ENCODE assay signal across 8 cellular contexts in genomic region chr11:123653997-123654565, GRCh38. TPM values are rescaled to one million over a fixed set of nuclear protein-coding genes. Genes with fewer than 3 reads are reported as not detected.
DNase-seq lines count a peak whose midpoint lies in the region; ATAC-seq and TF ChIP-seq lines count a peak whose summit lies in the region.

No MANE protein-coding gene starts in this region.

- H3K4me1 Mint-ChIP-seq in activated T-helper 2 cell treated with anti-CD3 and anti-CD28 coated beads, Interferon-gamma antibody, Interleukin-2, Interleukin-4, amounts not matched to agents 10 μg/mL and 5 μg/mL and 100 μg/mL, durations not matched to agents 14 hours and 24 hours and 36 hours (ENCODE audit: low read depth) = peaks cover 3% of the 10 kb centered on the region
- peaks cover 25% of the 10 kb centered on the region for H3K4me1 Mint-ChIP-seq in glutamatergic neuron (ENCODE audit: low read depth, unreplicated experiment)

- H3K27ac Mint-ChIP-seq in activated T-helper 2 cell treated with anti-CD3 and anti-CD28 coated beads, Interferon-gamma antibody, Interleukin-2, Interleukin-4, amounts not matched to agents 10 μg/mL and 5 μg/mL and 100 μg/mL, durations not matched to agents 14 hours and 24 hours and 36 hours = no peak overlapping the region
- H3K27ac Mint-ChIP-seq in glutamatergic neuron (ENCODE audit: unreplicated experiment) = peak overlapping the region; percentile 95

- peak; percentile 37 for DNase-seq in NCI-H2171 treated with DMSO at 0.1 percent for 48 hours (lab: John Stamatoyannopoulos, UW)
- no peak for DNase-seq in NCI-H2171 (lab: John Stamatoyannopoulos, UW)
- peak; percentile 68 for DNase-seq in NCI-H1092 treated with DMSO at 0.1 percent for 48 hours (lab: John Stamatoyannopoulos, UW)
- no peak for DNase-seq in activated T-helper 2 cell treated with anti-CD3 and anti-CD28 coated beads, Interferon-gamma antibody, Interleukin-2, Interleukin-4, amounts not matched to agents 10 μg/mL and 5 μg/mL and 100 μg/mL, durations not matched to agents 14 hours and 24 hours and 36 hours (ENCODE audit: low spot score)
- DNase-seq in glutamatergic neuron = peak; percentile 84
- no peak for DNase-seq in omental fat pad (ENCODE audit: low spot score)
- DNase-seq in NCI-H446 treated with DMSO at 0.1 percent for 48 hours (lab: John Stamatoyannopoulos, UW) = no peak

- peak; percentile 84 for ATAC-seq in omental fat pad (ENCODE audit: low FRiP score)
- ATAC-seq in HG03135 (IDR thresholded peaks at IDR 0.05; ENCODE audit: unreplicated experiment) = no peak

- peaks cover 45% of the 10 kb centered on the region for H3K27me3 Mint-ChIP-seq in activated T-helper 2 cell treated with anti-CD3 and anti-CD28 coated beads, Interferon-gamma antibody, Interleukin-2, Interleukin-4, amounts not matched to agents 10 μg/mL and 5 μg/mL and 100 μg/mL, durations not matched to agents 14 hours and 24 hours and 36 hours (ENCODE audit: low read depth)
- H3K27me3 Mint-ChIP-seq in glutamatergic neuron (ENCODE audit: unreplicated experiment) = peaks cover 6% of the 10 kb centered on the region

- H3K4me3 Mint-ChIP-seq in activated T-helper 2 cell treated with anti-CD3 and anti-CD28 coated beads, Interferon-gamma antibody, Interleukin-2, Interleukin-4, amounts not matched to agents 10 μg/mL and 5 μg/mL and 100 μg/mL, durations not matched to agents 14 hours and 24 hours and 36 hours (ENCODE audit: low read depth) = peak overlapping the region; percentile 23
- H3K4me3 Mint-ChIP-seq in glutamatergic neuron (ENCODE audit: unreplicated experiment) = peak overlapping the region; percentile 96

- TF ChIP-seq CTCF in glutamatergic neuron (IDR thresholded peaks at IDR 0.05; ENCODE audit: partially characterized antibody, unreplicated experiment) (no peak), omental fat pad (IDR thresholded peaks at IDR 0.05) (no peak)

- H3K36me3 Mint-ChIP-seq in activated T-helper 2 cell treated with anti-CD3 and anti-CD28 coated beads, Interferon-gamma antibody, Interleukin-2, Interleukin-4, amounts not matched to agents 10 μg/mL and 5 μg/mL and 100 μg/mL, durations not matched to agents 14 hours and 24 hours and 36 hours (ENCODE audit: low read depth) = no peaks in the 10 kb centered on the region
- H3K36me3 Mint-ChIP-seq in glutamatergic neuron (ENCODE audit: unreplicated experiment) = no peaks in the 10 kb centered on the region

- intact Hi-C loops in activated T-helper 2 cell treated with anti-CD3 and anti-CD28 coated beads, Interferon-gamma antibody, Interleukin-2, Interleukin-4, amounts not matched to agents 10 μg/mL and 5 μg/mL and 100 μg/mL, durations not matched to agents 14 hours and 24 hours and 36 hours (cut with micrococcal nuclease) = no loop called here

- H3K9me3 Mint-ChIP-seq in activated T-helper 2 cell treated with anti-CD3 and anti-CD28 coated beads, Interferon-gamma antibody, Interleukin-2, Interleukin-4, amounts not matched to agents 10 μg/mL and 5 μg/mL and 100 μg/mL, durations not matched to agents 14 hours and 24 hours and 36 hours = peaks cover 6% of the 10 kb centered on the region
- peaks cover 8% of the 10 kb centered on the region for H3K9me3 Mint-ChIP-seq in glutamatergic neuron (ENCODE audit: unreplicated experiment)

RNA-seq across cellular contexts. Expression of gene SCN3B, which starts 0.3 kb away (rescaled TPM):
- not detected in 2 replicates for total RNA-seq in activated T-helper 2 cell treated with anti-CD3 and anti-CD28 coated beads, Interferon-gamma antibody, Interleukin-2, Interleukin-4, amounts not matched to agents 10 μg/mL and 5 μg/mL and 100 μg/mL, durations not matched to agents 14 hours and 24 hours and 36 hours
- total RNA-seq in glutamatergic neuron (ENCODE audit: unreplicated experiment) (118 TPM), omental fat pad (1 to 10 TPM; 1.5 to 2.6 (median 1.8) TPM)

Comparison
In these comparisons a context has a peak if more than half of its experiments do, and no peak if none do; other contexts are left out.
1. DNase-seq: peak in NCI-H2171 treated with DMSO at 0.1 percent for 48 hours (single experiment), NCI-H1092 treated with DMSO at 0.1 percent for 48 hours (single experiment) and glutamatergic neuron (single experiment); none in NCI-H2171 (single experiment), activated T-helper 2 cell treated with anti-CD3 and anti-CD28 coated beads, Interferon-gamma antibody, Interleukin-2, Interleukin-4, amounts not matched to agents 10 μg/mL and 5 μg/mL and 100 μg/mL, durations not matched to agents 14 hours and 24 hours and 36 hours (single experiment), omental fat pad (single experiment) and NCI-H446 treated with DMSO at 0.1 percent for 48 hours (single experiment).
2. RNA of gene SCN3B, which starts 0.3 kb away (total RNA-seq): 118 TPM in glutamatergic neuron (single experiment); 1.5 to 2.6 TPM in omental fat pad and not detected in activated T-helper 2 cell treated with anti-CD3 and anti-CD28 coated beads, Interferon-gamma antibody, Interleukin-2, Interleukin-4, amounts not matched to agents 10 μg/mL and 5 μg/mL and 100 μg/mL, durations not matched to agents 14 hours and 24 hours and 36 hours; every median in the first group is over 10 times any median in the second.